In genomic region chr18:11987527-11987926, GRCh38 we compare ENCODE assay signal across 11 cellular contexts. TPM values are rescaled to one million over a fixed set of nuclear protein-coding genes. Genes with fewer than 3 reads are reported as not detected.
DNase-seq lines count a peak whose midpoint lies in the region; ATAC-seq and TF ChIP-seq lines count a peak whose summit lies in the region.
"Had no signal": no experiment of that assay in that cellular context is flagged by ENCODE, and none has a peak within 500 bp of the region (broad histone marks: within the 10 kb centered on the region; RNA-seq: fewer than 3 reads in every experiment).

No MANE protein-coding gene starts in this region.

- peak in 2 of 4 donors; percentile 43 to 70 for TF ChIP-seq EP300 in sigmoid colon (IDR thresholded peaks at IDR 0.05)

- TF ChIP-seq CTCF in sigmoid colon (IDR thresholded peaks at IDR 0.05) = no peak

- intact Hi-C loops in cardiac septum (cut with DNase I) (loop anchor here (10.0 kb wide), 1 partner anchor 47 kb away; no protein-coding TSS in a partner anchor), sigmoid colon (cut with DNase I) (loop anchor here (10.0 kb wide), 1 partner anchor 133 kb away; the partner anchor contains the start of gene CHMP1B)

- H3K27ac ChIP-seq in sigmoid colon = peak overlapping the region; percentile 47 to 64 (median 57)

- H3K4me1 ChIP-seq in sigmoid colon = peaks cover 0 to 27% (median 18%) of the 10 kb centered on the region in 4 donors

- H3K9me3 ChIP-seq in sigmoid colon = no peaks in the 10 kb centered on the region

- no peak for ATAC-seq in HG02973 (IDR thresholded peaks at IDR 0.05; ENCODE audit: unreplicated experiment)
- no peak for ATAC-seq in GM21786 (IDR thresholded peaks at IDR 0.05; ENCODE audit: unreplicated experiment)
- no peak for ATAC-seq in GM19395 (IDR thresholded peaks at IDR 0.05; ENCODE audit: unreplicated experiment)

- peak; percentile 59 for DNase-seq in H4 (ENCODE audit: low spot score)
- DNase-seq in SKM-1 treated with dmso at 0.1 percent for 144 hours (lab: John Stamatoyannopoulos, UW; ENCODE audit: unreplicated experiment) = peak; percentile 27
- peak; percentile 27 for DNase-seq in cardiac septum (ENCODE audit: low spot score)
- DNase-seq in sigmoid colon = peak; percentile 70
- DNase-seq in epidermal melanocyte (ENCODE audit: insufficient read length, low spot score) = no peak
- DNase-seq: CD4-positive, alpha-beta memory T cell; naive B cell had no signal

- no peak for TF ChIP-seq POLR2A in sigmoid colon (IDR thresholded peaks at IDR 0.05)

- H3K27me3 ChIP-seq in sigmoid colon = no peaks in the 10 kb centered on the region

- H3K36me3 ChIP-seq in sigmoid colon = no peaks in the 10 kb centered on the region

- WGBS in sigmoid colon, 2 donors = 62 to 83% methylated on average over 7 of the region's 7 CpGs

- H3K4me3 ChIP-seq in sigmoid colon = no peak overlapping the region
- H3K4me3 ChIP-seq: skin epidermis had no signal

RNA-seq across cellular contexts. Expression of gene IMPA2, which starts 6.2 kb away (rescaled TPM):
- 38.9 and 41.4 TPM in 2 replicates for total RNA-seq in H4 (2014; rRNA removed; shearing (Covaris generic))
- total RNA-seq in cardiac septum (19.9 TPM), sigmoid colon (10 to 100 TPM; 21.3 to 66.5 (median 29.1) TPM)
- polyA plus RNA-seq in sigmoid colon = 100 to 1,000 TPM in 1 of 3 donors, 10 to 100 TPM in 2; 88.1 to 138 (median 99.6) TPM
